16 cellular contexts compared by ENCODE assay signal in the genomic region with DNA sequence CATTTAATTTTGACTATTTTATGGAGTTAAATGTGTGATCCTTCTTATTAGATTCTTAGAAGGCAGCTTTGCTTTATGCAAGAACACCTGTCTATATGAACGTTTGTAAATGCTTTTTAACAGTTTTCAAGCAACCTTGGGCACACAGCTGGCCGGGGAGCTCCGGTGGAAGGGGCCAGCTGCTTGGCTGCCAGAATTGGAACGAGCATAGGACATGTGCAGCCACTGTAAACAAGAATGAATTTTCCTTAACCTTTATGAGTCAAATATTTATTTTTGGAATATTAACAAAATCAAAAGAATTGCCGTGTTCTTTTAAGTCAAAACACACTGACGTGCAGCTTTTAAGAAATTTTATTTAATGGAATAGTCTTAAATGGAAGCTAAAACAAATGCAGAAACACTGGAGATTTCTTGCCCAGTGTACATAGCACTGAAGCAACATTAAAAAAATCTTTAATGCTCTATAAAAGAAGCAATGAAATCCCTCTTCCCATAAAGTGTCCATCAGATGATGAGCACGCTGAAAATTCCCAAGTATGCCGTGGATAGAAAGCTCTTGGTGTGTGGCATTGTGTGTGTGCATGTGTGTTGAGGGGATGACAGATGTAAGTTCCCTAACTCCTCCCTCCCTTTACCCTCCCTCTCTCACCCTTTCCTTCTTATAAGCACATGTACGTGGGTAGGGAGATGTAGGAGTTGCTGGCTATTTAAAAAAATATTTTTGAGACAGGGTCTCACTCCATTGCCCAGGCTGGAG.
"Had no signal": no experiment of that assay in that cellular context is flagged by ENCODE, and none has a peak within 500 bp of the region (broad histone marks: within the 10 kb centered on the region; RNA-seq: fewer than 3 reads in every experiment).

No MANE protein-coding gene starts in this region.

- H3K4me3 ChIP-seq: coronary artery, esophagus muscularis mucosa, neural progenitor cell, sigmoid colon, thyroid gland had no signal

- H3K4me1 Mint-ChIP-seq: activated CD4-positive, alpha-beta T cell treated with anti-CD3 and anti-CD28 coated beads, Interleukin-2, amount 10 ng/mL, durations not matched to agents 7 days and 5 days; immature natural killer cell had no signal

- H3K36me3 Mint-ChIP-seq: activated naive CD8-positive, alpha-beta T cell; immature natural killer cell; neural progenitor cell had no signal

- H3K4me1 ChIP-seq: foreskin keratinocyte, thyroid gland had no signal

- H3K4me2 ChIP-seq: neural progenitor cell had no signal

- H3K27ac Mint-ChIP-seq: activated CD4-positive, alpha-beta T cell treated with anti-CD3 and anti-CD28 coated beads, Interleukin-2, amount 10 ng/mL, durations not matched to agents 7 days and 5 days; activated naive CD8-positive, alpha-beta T cell; immature natural killer cell; neural progenitor cell had no signal

- H3K9ac ChIP-seq: neural progenitor cell had no signal

- H3K27ac ChIP-seq: coronary artery, foreskin keratinocyte, neural progenitor cell, sigmoid colon, thyroid gland had no signal

- DNase-seq: activated CD4-positive, alpha-beta T cell treated with anti-CD3 and anti-CD28 coated beads, Interleukin-2, amount 10 ng/mL, durations not matched to agents 7 days and 5 days; activated gamma-delta T cell treated with Interleukin-2 at 50 U/mL for 16 hours; amniotic stem cell; caudate nucleus; foreskin keratinocyte; head of caudate nucleus; immature natural killer cell; midbrain; sigmoid colon; stimulated activated CD4-positive, alpha-beta T cell treated with anti-CD3 and anti-CD28 coated beads, Interleukin-1b, Interleukin-23, amount 100 ng/mL, for 48 hours; T-helper 2 cell; thyroid gland had no signal

- H3K9me3 ChIP-seq: esophagus muscularis mucosa, sigmoid colon, thyroid gland had no signal

- H3K9me3 Mint-ChIP-seq: activated CD4-positive, alpha-beta T cell treated with anti-CD3 and anti-CD28 coated beads, Interleukin-2, amount 10 ng/mL, durations not matched to agents 7 days and 5 days; immature natural killer cell; neural progenitor cell had no signal

- H2AFZ ChIP-seq: neural progenitor cell had no signal

- H3K4me3 Mint-ChIP-seq: activated CD4-positive, alpha-beta T cell treated with anti-CD3 and anti-CD28 coated beads, Interleukin-2, amount 10 ng/mL, durations not matched to agents 7 days and 5 days; activated naive CD8-positive, alpha-beta T cell; immature natural killer cell; neural progenitor cell had no signal

- H3K36me3 ChIP-seq: esophagus muscularis mucosa, neural progenitor cell, sigmoid colon, thyroid gland had no signal

- H3K27me3 ChIP-seq: esophagus muscularis mucosa, foreskin keratinocyte, neural progenitor cell, sigmoid colon, thyroid gland had no signal
